In genomic region chr1:25544243-25544764, GRCh38 we compare ENCODE assay signal across 8 cellular contexts. TPM values are rescaled to one million over a fixed set of nuclear protein-coding genes. Genes with fewer than 3 reads are reported as not detected.
DNase-seq lines count a peak whose midpoint lies in the region; ATAC-seq and TF ChIP-seq lines count a peak whose summit lies in the region.

No MANE protein-coding gene starts in this region.

- TF ChIP-seq RAD21 in liver (IDR thresholded peaks at IDR 0.05), result no peak

- H3K27ac ChIP-seq in cardiac muscle cell (no peak overlapping the region), liver (ENCODE audit: low read depth in 1 of 2, low read length in 2 of 2) (peak overlapping the region; percentile 73 to 79)

- H3K4me1 Mint-ChIP-seq in activated naive CD8-positive, alpha-beta T cell treated with anti-CD3 and anti-CD28 coated beads, Interleukin-2, amount 50 U/mL, for 24 hours, result peaks cover 41% of the 10 kb centered on the region
- H3K4me1 Mint-ChIP-seq in type B pancreatic cell (ENCODE audit: unreplicated experiment), result peaks cover 8% of the 10 kb centered on the region

- H3K9me3 ChIP-seq in cardiac muscle cell (ENCODE audit: low read depth) (no peaks in the 10 kb centered on the region), liver (ENCODE audit: control insufficient read depth in 4 of 4, low read length in 3 of 4) (no peaks in the 10 kb centered on the region)

- TF ChIP-seq CTCF in cardiac muscle cell (IDR thresholded peaks at IDR 0.05; ENCODE audit: low read depth, low read length), result no peak
- no peak for TF ChIP-seq CTCF in liver (IDR thresholded peaks at IDR 0.05; ENCODE audit: low read depth, low read length, missing input control)
- TF ChIP-seq CTCF in type B pancreatic cell (conservative IDR thresholded peaks at IDR 0.05), result no peak

- H3K36me3 Mint-ChIP-seq in activated naive CD8-positive, alpha-beta T cell treated with anti-CD3 and anti-CD28 coated beads, Interleukin-2, amount 50 U/mL, for 24 hours (ENCODE audit: low read depth), result no peaks in the 10 kb centered on the region
- H3K36me3 Mint-ChIP-seq in type B pancreatic cell, result no peaks in the 10 kb centered on the region

- 8% methylated on average over 25 of the region's 25 CpGs for WGBS in liver

- peak overlapping the region; percentile 77 for H3K4me3 Mint-ChIP-seq in activated naive CD8-positive, alpha-beta T cell treated with anti-CD3 and anti-CD28 coated beads, Interleukin-2, amount 50 U/mL, for 24 hours
- peak overlapping the region; percentile 84 for H3K4me3 Mint-ChIP-seq in type B pancreatic cell

- no peak for ATAC-seq in Right ventricle myocardium superior (ENCODE audit: poor library complexity)
- no peak for ATAC-seq in activated naive CD8-positive, alpha-beta T cell treated with anti-CD3 and anti-CD28 coated beads, Interleukin-2, amount 50 U/mL, for 24 hours
- ATAC-seq in GM18861 (IDR thresholded peaks at IDR 0.05; ENCODE audit: unreplicated experiment), result no peak

- DNase-seq in cardiac muscle cell (ENCODE audit: low read depth in 1 of 2, low spot score in 1 of 2), result no peak
- no peak for DNase-seq in Right ventricle myocardium superior
- no peak for DNase-seq in activated naive CD8-positive, alpha-beta T cell treated with anti-CD3 and anti-CD28 coated beads, Interleukin-2, amount 50 U/mL, for 24 hours
- DNase-seq in type B pancreatic cell (ENCODE audit: extremely low spot score, unreplicated experiment), result no peak
- no peak for DNase-seq in KG1 (lab: John Stamatoyannopoulos, UW)
- no peak for DNase-seq in foreskin melanocyte

- intact Hi-C loops in Right ventricle myocardium superior (cut with DNase I), result no loop called here

- H3K27me3 Mint-ChIP-seq in activated naive CD8-positive, alpha-beta T cell treated with anti-CD3 and anti-CD28 coated beads, Interleukin-2, amount 50 U/mL, for 24 hours, result no peaks in the 10 kb centered on the region
- peaks cover 6% of the 10 kb centered on the region for H3K27me3 Mint-ChIP-seq in type B pancreatic cell

- H3K4me1 ChIP-seq in cardiac muscle cell (ENCODE audit: low read depth), result peaks cover 9% of the 10 kb centered on the region
- peaks cover 8 to 25% (median 16%) of the 10 kb centered on the region in 4 donors for H3K4me1 ChIP-seq in liver (ENCODE audit: control insufficient read depth in 4 of 4, insufficient read depth in 4 of 4, low read length in 3 of 4)

- H3K27me3 ChIP-seq in cardiac muscle cell (no peaks in the 10 kb centered on the region), liver (ENCODE audit: control insufficient read depth in 4 of 4, insufficient read depth in 4 of 4, low read length in 3 of 4) (no peaks in the 10 kb centered on the region)

- H3K27ac Mint-ChIP-seq in activated naive CD8-positive, alpha-beta T cell treated with anti-CD3 and anti-CD28 coated beads, Interleukin-2, amount 50 U/mL, for 24 hours, result peak overlapping the region; percentile 59
- H3K27ac Mint-ChIP-seq in type B pancreatic cell, result peak overlapping the region; percentile 29

- no peaks in the 10 kb centered on the region for H3K36me3 ChIP-seq in cardiac muscle cell
- H3K36me3 ChIP-seq in liver (ENCODE audit: control insufficient read depth in 4 of 4, insufficient read depth in 3 of 4, low read depth in 1 of 4, low read length in 3 of 4), result no peaks in the 10 kb centered on the region

- H3K4me3 ChIP-seq in cardiac muscle cell (peak overlapping the region; percentile 68), liver (ENCODE audit: low read depth in 1 of 3, low read length in 3 of 3) (peak overlapping the region; percentile 65 to 70 (median 69))

- no peaks in the 10 kb centered on the region for H3K9me3 Mint-ChIP-seq in activated naive CD8-positive, alpha-beta T cell treated with anti-CD3 and anti-CD28 coated beads, Interleukin-2, amount 50 U/mL, for 24 hours
- H3K9me3 Mint-ChIP-seq in type B pancreatic cell, result no peaks in the 10 kb centered on the region

- H3K9ac ChIP-seq in liver (ENCODE audit: low read depth in 1 of 2, low read length in 2 of 2), result peak overlapping the region; percentile 49 to 60

TF ChIP-seq in liver, 16 proteins besides CTCF, POLR2A, EP300 and RAD21:
- no peak for TF ChIP-seq JUND (IDR thresholded peaks at IDR 0.05)
- no peak for TF ChIP-seq FOXA2 (IDR thresholded peaks at IDR 0.05)
- TF ChIP-seq REST (IDR thresholded peaks at IDR 0.05), result no peak
- no peak for TF ChIP-seq RXRA (IDR thresholded peaks at IDR 0.05)
- no peak for TF ChIP-seq FOXA1 (IDR thresholded peaks at IDR 0.05)
- TF ChIP-seq HNF4G (IDR thresholded peaks at IDR 0.05), result no peak
- no peak for TF ChIP-seq ZBTB33 (IDR thresholded peaks at IDR 0.05)
- TF ChIP-seq ATF3 (IDR thresholded peaks at IDR 0.05), result no peak
TF ChIP-seq in liver: peak in this region for 0.

RNA-seq across cellular contexts. Expression of gene LDLRAP1, which starts 0.9 kb away (rescaled TPM):
- total RNA-seq in cardiac muscle cell, result 15.8 and 16.4 TPM in 2 replicates
- polyA plus RNA-seq in cardiac muscle cell, result 12.2 and 21.8 TPM in 2 replicates
- 11.8 TPM for total RNA-seq in Right ventricle myocardium superior
- total RNA-seq in liver, result 10 to 100 TPM in 1 of 2 donors, 1 to 10 TPM in 1; 5.2 to 17.8 TPM
- polyA plus RNA-seq in liver, result 10 to 100 TPM; 11.3 to 15.2 TPM
- total RNA-seq in type B pancreatic cell (ENCODE audit: low replicate concordance), result 20.7 and 21.3 TPM in 2 replicates
